In the genomic region with DNA sequence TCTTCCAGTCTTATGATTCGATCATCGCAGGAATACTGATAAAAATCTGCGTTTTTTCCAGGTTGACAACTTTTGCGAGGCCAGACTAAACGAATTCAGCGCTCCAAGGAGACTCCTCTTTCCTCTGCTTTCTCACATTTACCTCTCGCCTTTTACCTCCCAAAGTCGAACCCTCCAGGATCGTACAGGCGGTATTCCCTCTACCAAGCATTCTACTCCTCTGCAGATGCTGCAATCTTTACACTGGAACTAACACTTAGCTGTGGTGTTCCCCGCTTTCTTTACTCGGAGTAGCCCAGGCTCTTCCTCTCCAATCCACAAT, we compare ENCODE assay signal across 8 cellular contexts. TPM values are rescaled to one million over a fixed set of nuclear protein-coding genes. Genes with fewer than 3 reads are reported as not detected.
DNase-seq lines count a peak whose midpoint lies in the region; ATAC-seq, FAIRE-seq and TF ChIP-seq lines count a peak whose summit lies in the region.

No MANE protein-coding gene starts in this region.

- peak overlapping the region; percentile 78 to 93 for H3K4me3 ChIP-seq in CD4-positive, alpha-beta memory T cell (ENCODE audit: low read length in 2 of 2)
- peak overlapping the region; percentile 69 to 91 (median 82) for H3K4me3 ChIP-seq in esophagus muscularis mucosa
- H3K4me3 ChIP-seq in prostate gland = peak overlapping the region; percentile 70 to 84

- peak overlapping the region; percentile 97 to 100 (median 99) for H3K27ac Mint-ChIP-seq in CD4-positive, alpha-beta memory T cell

- POLR2A ChIA-PET in CD4-positive, alpha-beta memory T cell (lab: Charles Lee; ENCODE audit: partially characterized antibody) = interaction anchor here (0.5 to 2.4 kb wide), 18 partner anchors 8 to 1107 kb away, joined by 3 to 40 read pairs (median 6); a partner anchor contains a TSS

- WGBS in esophagus muscularis mucosa = under 1% methylated on average over 12 of the region's 12 CpGs
- under 1% methylated on average over 12 of the region's 12 CpGs for WGBS in prostate gland

- H3K4me1 ChIP-seq in CD4-positive, alpha-beta memory T cell (ENCODE audit: insufficient read depth, low read length) = peaks cover 41% of the 10 kb centered on the region
- H3K4me1 ChIP-seq in esophagus muscularis mucosa (peaks cover 19 to 54% (median 47%) of the 10 kb centered on the region in 4 donors), prostate gland (replicated peaks) (peaks cover 3% of the 10 kb centered on the region)

- peaks cover 17 to 42% of the 10 kb centered on the region in 2 donors for H3K36me3 Mint-ChIP-seq in CD4-positive, alpha-beta memory T cell

- CTCF ChIA-PET in CD4-positive, alpha-beta memory T cell (lab: Charles Lee; ENCODE audit: partially characterized antibody) = interaction anchor here (0.9 to 4.2 kb wide), 8 partner anchors 14 to 905 kb away, joined by 3 to 31 read pairs (median 4); a partner anchor contains a TSS

- H3K9me3 Mint-ChIP-seq in CD4-positive, alpha-beta memory T cell = no peaks in the 10 kb centered on the region

- FAIRE-seq in H54 (lab: Jason Lieb, UNC) = no peak

- peaks cover 11% of the 10 kb centered on the region for H3K36me3 ChIP-seq in CD4-positive, alpha-beta memory T cell (ENCODE audit: insufficient read depth, low read length)
- H3K36me3 ChIP-seq in esophagus muscularis mucosa (peaks cover 0 to 29% (median 7%) of the 10 kb centered on the region in 4 donors), prostate gland (no peaks in the 10 kb centered on the region)

- H3K9me3 ChIP-seq in CD4-positive, alpha-beta memory T cell (ENCODE audit: control insufficient read depth in 1 of 2, low read length in 2 of 2) = no peaks in the 10 kb centered on the region
- H3K9me3 ChIP-seq in esophagus muscularis mucosa (no peaks in the 10 kb centered on the region), prostate gland (no peaks in the 10 kb centered on the region)

- intact Hi-C loops in CD4-positive, alpha-beta memory T cell (cut with micrococcal nuclease) = loop anchor here (1.0 to 2.0 kb wide), 6 partner anchors 14 to 154 kb away; a partner anchor contains a TSS
- intact Hi-C loops in esophagus muscularis mucosa (cut with DNase I) = no loop called here
- intact Hi-C loops in prostate gland (cut with DNase I) = no loop called here

- H3K27me3 Mint-ChIP-seq in CD4-positive, alpha-beta memory T cell = no peaks in the 10 kb centered on the region

- H3K27me3 ChIP-seq in CD4-positive, alpha-beta memory T cell (ENCODE audit: insufficient read depth, low read length) = no peaks in the 10 kb centered on the region
- H3K27me3 ChIP-seq in esophagus muscularis mucosa = no peaks in the 10 kb centered on the region
- no peaks in the 10 kb centered on the region for H3K27me3 ChIP-seq in prostate gland (replicated peaks; ENCODE audit: insufficient read depth)

- H3K4me3 Mint-ChIP-seq in CD4-positive, alpha-beta memory T cell = peak overlapping the region; percentile 95 to 99 (median 98)

- no peak for TF ChIP-seq EP300 in esophagus muscularis mucosa (IDR thresholded peaks at IDR 0.05)

- TF ChIP-seq CTCF in esophagus muscularis mucosa (IDR thresholded peaks at IDR 0.05) (no peak), prostate gland (IDR thresholded peaks at IDR 0.05) (no peak)

- ATAC-seq in GM21737 (IDR thresholded peaks at IDR 0.05; ENCODE audit: unreplicated experiment) = peak; percentile 15

- DNase-seq in CD4-positive, alpha-beta memory T cell = no peak
- no peak for DNase-seq in esophagus muscularis mucosa (ENCODE audit: extremely low spot score)
- no peak for DNase-seq in prostate gland (ENCODE audit: low spot score)
- no peak for DNase-seq in ureter (ENCODE audit: low spot score)
- no peak for DNase-seq in H54 (ENCODE audit: insufficient read length, low spot score)
- DNase-seq in epidermal melanocyte (ENCODE audit: insufficient read length, low spot score) = no peak

- TF ChIP-seq POLR2A in esophagus muscularis mucosa (IDR thresholded peaks at IDR 0.05; ENCODE audit: low read depth) (no peak), prostate gland (IDR thresholded peaks at IDR 0.05) (no peak), H54 (IDR thresholded peaks at IDR 0.05; ENCODE audit: low read depth, low read length) (no peak)

- H3K4me1 Mint-ChIP-seq in CD4-positive, alpha-beta memory T cell = peaks cover 36 to 73% (median 56%) of the 10 kb centered on the region in 4 donors

- peak overlapping the region; percentile 96 for H3K27ac ChIP-seq in CD4-positive, alpha-beta memory T cell (ENCODE audit: low read depth, low read length)
- peak overlapping the region; percentile 86 to 90 (median 89) for H3K27ac ChIP-seq in esophagus muscularis mucosa (replicated peaks in 1 of 4)
- peak overlapping the region; percentile 92 for H3K27ac ChIP-seq in prostate gland

TF ChIP-seq in PFSK-1, 5 proteins besides CTCF, POLR2A, EP300 and RAD21:
- 0 out of 2 replicates have a peak, but pooled peaks have one; percentile 37 for TF ChIP-seq SIN3A (IDR thresholded peaks at IDR 0.05; ENCODE audit: borderline replicate concordance, insufficient read depth, low read length)
- TF ChIP-seq, protein P1, sequence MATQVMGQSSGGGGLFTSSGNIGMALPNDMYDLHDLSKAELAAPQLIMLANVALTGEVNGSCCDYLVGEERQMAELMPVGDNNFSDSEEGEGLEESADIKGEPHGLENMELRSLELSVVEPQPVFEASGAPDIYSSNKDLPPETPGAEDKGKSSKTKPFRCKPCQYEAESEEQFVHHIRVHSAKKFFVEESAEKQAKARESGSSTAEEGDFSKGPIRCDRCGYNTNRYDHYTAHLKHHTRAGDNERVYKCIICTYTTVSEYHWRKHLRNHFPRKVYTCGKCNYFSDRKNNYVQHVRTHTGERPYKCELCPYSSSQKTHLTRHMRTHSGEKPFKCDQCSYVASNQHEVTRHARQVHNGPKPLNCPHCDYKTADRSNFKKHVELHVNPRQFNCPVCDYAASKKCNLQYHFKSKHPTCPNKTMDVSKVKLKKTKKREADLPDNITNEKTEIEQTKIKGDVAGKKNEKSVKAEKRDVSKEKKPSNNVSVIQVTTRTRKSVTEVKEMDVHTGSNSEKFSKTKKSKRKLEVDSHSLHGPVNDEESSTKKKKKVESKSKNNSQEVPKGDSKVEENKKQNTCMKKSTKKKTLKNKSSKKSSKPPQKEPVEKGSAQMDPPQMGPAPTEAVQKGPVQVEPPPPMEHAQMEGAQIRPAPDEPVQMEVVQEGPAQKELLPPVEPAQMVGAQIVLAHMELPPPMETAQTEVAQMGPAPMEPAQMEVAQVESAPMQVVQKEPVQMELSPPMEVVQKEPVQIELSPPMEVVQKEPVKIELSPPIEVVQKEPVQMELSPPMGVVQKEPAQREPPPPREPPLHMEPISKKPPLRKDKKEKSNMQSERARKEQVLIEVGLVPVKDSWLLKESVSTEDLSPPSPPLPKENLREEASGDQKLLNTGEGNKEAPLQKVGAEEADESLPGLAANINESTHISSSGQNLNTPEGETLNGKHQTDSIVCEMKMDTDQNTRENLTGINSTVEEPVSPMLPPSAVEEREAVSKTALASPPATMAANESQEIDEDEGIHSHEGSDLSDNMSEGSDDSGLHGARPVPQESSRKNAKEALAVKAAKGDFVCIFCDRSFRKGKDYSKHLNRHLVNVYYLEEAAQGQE (IDR thresholded peaks at IDR 0.05; ENCODE audit: insufficient read depth in 1 of 2, low read depth in 2 of 2, low read length in 2 of 2) = no peak

RNA-seq across cellular contexts. Expression of a gene that starts 0.4 kb away (rescaled TPM):
- 10 to 100 TPM; 55.6 to 61.2 TPM for total RNA-seq in CD4-positive, alpha-beta memory T cell
- polyA plus RNA-seq in CD4-positive, alpha-beta memory T cell = 10 to 100 TPM; 55.6 to 69.4 TPM
- 98.5 TPM for polyA plus RNA-seq in PFSK-1 (2012; ENCODE audit: insufficient read length, low read depth)
- total RNA-seq in esophagus muscularis mucosa = 10 to 100 TPM; 19.9 to 23.7 (median 21.4) TPM
- 10 to 100 TPM; 32.6 to 35.8 TPM for total RNA-seq in prostate gland
- total RNA-seq in ureter = 44.9 TPM

RNA-seq across cellular contexts. Expression of a gene that starts 0.7 kb away (rescaled TPM):
- 10 to 100 TPM; 40.7 to 41.8 TPM for total RNA-seq in CD4-positive, alpha-beta memory T cell
- 100 to 1,000 TPM; 101 to 124 TPM for polyA plus RNA-seq in CD4-positive, alpha-beta memory T cell
- polyA plus RNA-seq in PFSK-1 (2012; ENCODE audit: insufficient read length, low read depth) = 168 TPM
- total RNA-seq in esophagus muscularis mucosa (10 to 100 TPM; 46.9 to 50.2 (median 48.5) TPM), prostate gland (10 to 100 TPM; 52.4 to 63.3 TPM), ureter (60.7 TPM)
